14 cellular contexts compared by ENCODE assay signal in the genomic region with DNA sequence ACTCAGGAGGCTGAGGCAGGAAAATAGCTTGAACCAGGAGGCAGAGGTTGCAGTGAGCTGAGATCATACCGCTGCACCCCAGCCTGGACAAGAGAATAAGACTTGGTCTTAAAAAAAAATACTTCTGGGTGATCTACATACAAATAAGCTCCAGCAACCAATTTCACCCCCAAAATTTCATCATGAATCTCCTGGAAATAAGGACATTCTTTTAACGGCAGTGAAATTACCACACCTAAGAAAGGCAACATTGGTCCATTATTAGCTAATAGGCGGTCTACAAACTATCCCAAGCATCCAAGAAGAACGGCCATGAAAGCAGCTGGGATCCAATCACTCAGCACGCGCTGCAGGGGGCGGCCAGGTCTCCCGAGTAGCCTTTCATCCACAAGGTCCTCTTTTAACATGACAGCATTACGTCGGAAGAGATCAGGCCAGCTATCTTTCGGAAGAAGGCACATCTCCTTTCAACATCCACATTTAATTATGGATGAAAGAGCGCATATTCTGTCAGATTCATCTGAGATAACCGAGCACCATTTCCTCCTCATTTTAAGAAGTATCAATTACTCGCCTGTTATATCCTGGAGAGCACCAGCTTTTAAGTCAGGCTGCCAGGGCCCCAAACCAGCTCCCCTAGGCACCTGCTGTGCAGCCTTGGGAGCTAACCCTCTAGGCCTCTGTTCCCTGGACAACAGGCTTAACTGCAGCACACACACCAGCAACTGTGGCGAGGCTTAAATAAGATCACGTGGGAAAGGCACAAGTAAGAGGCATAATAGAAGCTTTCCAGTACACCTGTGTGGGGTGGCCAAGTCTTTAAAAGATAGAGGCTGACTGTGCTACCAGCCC. TPM values are rescaled to one million over a fixed set of nuclear protein-coding genes. Genes with fewer than 3 reads are reported as not detected.
DNase-seq lines count a peak whose midpoint lies in the region; ATAC-seq and TF ChIP-seq lines count a peak whose summit lies in the region.
"Had no signal": no experiment of that assay in that cellular context is flagged by ENCODE, and none has a peak within 500 bp of the region (broad histone marks: within the 10 kb centered on the region; RNA-seq: fewer than 3 reads in every experiment).

No MANE protein-coding gene starts in this region.

- H3K4me3 ChIP-seq in mammary epithelial cell (replicated peaks in 1 of 3; ENCODE audit: insufficient read depth in 1 of 3, low read depth in 2 of 3, low read length in 3 of 3), result no peak overlapping the region
- no peak overlapping the region for H3K4me3 ChIP-seq in thoracic aorta

- no peaks in the 10 kb centered on the region for H4K20me1 ChIP-seq in mammary epithelial cell (ENCODE audit: insufficient read depth, low read length)

- H3K36me3 Mint-ChIP-seq in MCF 10A (ENCODE audit: insufficient read depth, unreplicated experiment) (peaks cover 21% of the 10 kb centered on the region), memory B cell (peaks cover 4% of the 10 kb centered on the region)

- H3K27ac Mint-ChIP-seq in MCF 10A (ENCODE audit: low read depth, unreplicated experiment) (peak overlapping the region; percentile 72), memory B cell (peak overlapping the region; percentile 92)
- H3K27ac Mint-ChIP-seq: stimulated activated naive CD8-positive, alpha-beta T cell treated with anti-CD3 and anti-CD28 coated beads, Interleukin-15, Interleukin-2, amounts not matched to agents 100 ng/mL and 50 ng/mL, for 24 hours had no signal

- CTCF ChIA-PET in MCF 10A (lab: Yijun Ruan, JAX) (interaction anchor here (0.8 to 1.0 kb wide), 2 partner anchors 8 to 1096 kb away, joined by 3 read pairs; no protein-coding TSS in a partner anchor), mammary epithelial cell (lab: Charles Lee; ENCODE audit: low non-redundant PET) (no interaction called here), RWPE1 (lab: Yijun Ruan, JAX) (interaction anchor here (0.8 kb wide), 1 partner anchor 156 kb away, joined by 3 read pairs; no protein-coding TSS in a partner anchor)

- DNase-seq in MCF 10A (ENCODE audit: unreplicated experiment) (no peak), mammary epithelial cell (no peak), RWPE1 (ENCODE audit: low spot score) (no peak), memory B cell (ENCODE audit: low spot score in 2 of 2) (no peak), thoracic aorta (ENCODE audit: low spot score) (no peak), DMS153 treated with DMSO at 0.1 percent for 48 hours (lab: John Stamatoyannopoulos, UW; ENCODE audit: unreplicated experiment) (no peak), iPS-NIHi7 (ENCODE audit: extremely low spot score) (no peak)
- DNase-seq: activated T-cell treated with anti-CD3 and anti-CD28 coated beads, Interleukin-2, amount 50 U/mL, for 1 hour; naive thymus-derived CD8-positive, alpha-beta T cell; NCI-H1694 had no signal

- peaks cover 29% of the 10 kb centered on the region for H3K4me1 ChIP-seq in mammary epithelial cell (ENCODE audit: insufficient read depth, low read length)
- peaks cover 56 to 90% of the 10 kb centered on the region in 2 donors for H3K4me1 ChIP-seq in thoracic aorta (ENCODE audit: control insufficient read depth in 1 of 2, low read depth in 2 of 2)

- in situ Hi-C loops in mammary epithelial cell (cut with MboI; ENCODE audit: low sequenced_read_pairs in 2 of 2), result no loop called here

- H2AFZ ChIP-seq in mammary epithelial cell (ENCODE audit: low read depth, low read length), result no peak overlapping the region

- H3K9ac ChIP-seq in mammary epithelial cell (ENCODE audit: insufficient read depth, low read length), result no peak overlapping the region

- no peaks in the 10 kb centered on the region for H3K27me3 Mint-ChIP-seq in MCF 10A (ENCODE audit: insufficient read depth, unreplicated experiment)
- no peaks in the 10 kb centered on the region for H3K27me3 Mint-ChIP-seq in memory B cell
- H3K27me3 Mint-ChIP-seq: naive thymus-derived CD8-positive, alpha-beta T cell; stimulated activated naive CD8-positive, alpha-beta T cell treated with anti-CD3 and anti-CD28 coated beads, Interleukin-15, Interleukin-2, amounts not matched to agents 100 ng/mL and 50 ng/mL, for 24 hours had no signal

- POLR2A ChIA-PET in MCF 10A (lab: Yijun Ruan, JAX) (no interaction called here), RWPE1 (lab: Yijun Ruan, JAX; ENCODE audit: low non-redundant PET) (no interaction called here)

- no peak overlapping the region for H3K4me3 Mint-ChIP-seq in MCF 10A (ENCODE audit: unreplicated experiment)
- H3K4me3 Mint-ChIP-seq in memory B cell, result no peak overlapping the region
- H3K4me3 Mint-ChIP-seq: stimulated activated naive CD8-positive, alpha-beta T cell treated with anti-CD3 and anti-CD28 coated beads, Interleukin-15, Interleukin-2, amounts not matched to agents 100 ng/mL and 50 ng/mL, for 24 hours had no signal

- 84% methylated on average over 12 of the region's 16 CpGs for WGBS in mammary epithelial cell (ENCODE audit: low coverage, missing lambda C conversion rate)

- dilution Hi-C loops in mammary epithelial cell (cut with HindIII; ENCODE audit: low sequenced_read_pairs), result no loop called here

- H3K9me3 Mint-ChIP-seq in MCF 10A (ENCODE audit: unreplicated experiment) (no peaks in the 10 kb centered on the region), memory B cell (no peaks in the 10 kb centered on the region)
- H3K9me3 Mint-ChIP-seq: naive thymus-derived CD8-positive, alpha-beta T cell; stimulated activated naive CD8-positive, alpha-beta T cell treated with anti-CD3 and anti-CD28 coated beads, Interleukin-15, Interleukin-2, amounts not matched to agents 100 ng/mL and 50 ng/mL, for 24 hours had no signal

- peaks cover 35% of the 10 kb centered on the region for H3K4me1 Mint-ChIP-seq in MCF 10A (ENCODE audit: insufficient read depth, unreplicated experiment)
- H3K4me1 Mint-ChIP-seq in memory B cell, result peaks cover 59% of the 10 kb centered on the region

- BruUV-seq in MCF 10A (replicated peaks; lab: Mats Ljungman, UMichigan), result no TSS peak
- no TSS peak for BruUV-seq in mammary epithelial cell (replicated peaks; lab: Mats Ljungman, UMichigan)

- ATAC-seq in memory B cell (ENCODE audit: low read depth), result no peak
- ATAC-seq in thoracic aorta (ENCODE audit: insufficient number of reproducible peaks, low FRiP score, low read depth), result no peak
- ATAC-seq in GM18909 (IDR thresholded peaks at IDR 0.05; ENCODE audit: poor library complexity, unreplicated experiment), result no peak
- ATAC-seq: naive thymus-derived CD8-positive, alpha-beta T cell had no signal

- H3K36me3 ChIP-seq in mammary epithelial cell (ENCODE audit: insufficient read depth, low read length) (peaks cover 12% of the 10 kb centered on the region), thoracic aorta (no peaks in the 10 kb centered on the region)

- H3K9me3 ChIP-seq in mammary epithelial cell (replicated peaks; ENCODE audit: insufficient read depth, low read length) (no peaks in the 10 kb centered on the region), thoracic aorta (no peaks in the 10 kb centered on the region)

- H3K27me3 ChIP-seq in mammary epithelial cell (ENCODE audit: insufficient read depth, low read length) (no peaks in the 10 kb centered on the region), thoracic aorta (replicated peaks; ENCODE audit: insufficient read depth) (no peaks in the 10 kb centered on the region)

- intact Hi-C loops in MCF 10A (cut with micrococcal nuclease) (no loop called here), mammary epithelial cell (cut with micrococcal nuclease) (no loop called here)

- peaks cover 97% of the 10 kb centered on the region for H3K79me2 ChIP-seq in mammary epithelial cell (ENCODE audit: insufficient read depth, low read length)

- H3K4me2 ChIP-seq in mammary epithelial cell (ENCODE audit: insufficient read depth, low read depth, low read length), result no peak overlapping the region

- H3K27ac ChIP-seq in mammary epithelial cell (ENCODE audit: insufficient read depth, low read depth, low read length), result no peak overlapping the region
- H3K27ac ChIP-seq in RWPE1, result peak overlapping the region; percentile 48; the same call in 1 of the 2 replicates
- H3K27ac ChIP-seq in thoracic aorta, result peak overlapping the region; percentile 94 to 96

- TF ChIP-seq CTCF in MCF 10A (IDR thresholded peaks at IDR 0.05; ENCODE audit: unreplicated experiment) (no peak), mammary epithelial cell (conservative IDR thresholded peaks at IDR 0.05 in 1 of 2, IDR thresholded peaks at IDR 0.05 in 1 of 2; ENCODE audit: extremely low read depth in 1 of 2, insufficient read depth in 1 of 2, low read depth in 1 of 2, low read length in 2 of 2) (no peak), RWPE1 (conservative IDR thresholded peaks at IDR 0.05; ENCODE audit: low read depth) (no peak), thoracic aorta (IDR thresholded peaks at IDR 0.05) (no peak)

RNA-seq across cellular contexts. Expression of gene SLC15A4, which starts 4.2 kb away (rescaled TPM):
- total RNA-seq in MCF 10A (2022) (29.2 and 32.0 TPM in 2 replicates), mammary epithelial cell (10 to 100 TPM; 27.3 to 50.0 TPM), thoracic aorta (100 to 1,000 TPM; 116 to 165 TPM)
- polyA plus RNA-seq in mammary epithelial cell, result 31.7 TPM
- 62.3 TPM for polyA minus RNA-seq in mammary epithelial cell

RNA-seq across cellular contexts. Expression of gene GLT1D1, which starts 33.8 kb away (rescaled TPM):
- not detected in 2 replicates for total RNA-seq in MCF 10A (2022)
- not detected for total RNA-seq in mammary epithelial cell
- not detected for polyA plus RNA-seq in mammary epithelial cell
- polyA minus RNA-seq in mammary epithelial cell, result not detected
- under 1 TPM; 0.68 to 0.85 TPM for total RNA-seq in thoracic aorta
- total RNA-seq: naive thymus-derived CD8-positive, alpha-beta T cell; RPMI7951 had no signal
- polyA plus RNA-seq: AG04450; naive thymus-derived CD8-positive, alpha-beta T cell had no signal
